Comparison of ENCODE assay signal across 8 cellular contexts in the genomic region with DNA sequence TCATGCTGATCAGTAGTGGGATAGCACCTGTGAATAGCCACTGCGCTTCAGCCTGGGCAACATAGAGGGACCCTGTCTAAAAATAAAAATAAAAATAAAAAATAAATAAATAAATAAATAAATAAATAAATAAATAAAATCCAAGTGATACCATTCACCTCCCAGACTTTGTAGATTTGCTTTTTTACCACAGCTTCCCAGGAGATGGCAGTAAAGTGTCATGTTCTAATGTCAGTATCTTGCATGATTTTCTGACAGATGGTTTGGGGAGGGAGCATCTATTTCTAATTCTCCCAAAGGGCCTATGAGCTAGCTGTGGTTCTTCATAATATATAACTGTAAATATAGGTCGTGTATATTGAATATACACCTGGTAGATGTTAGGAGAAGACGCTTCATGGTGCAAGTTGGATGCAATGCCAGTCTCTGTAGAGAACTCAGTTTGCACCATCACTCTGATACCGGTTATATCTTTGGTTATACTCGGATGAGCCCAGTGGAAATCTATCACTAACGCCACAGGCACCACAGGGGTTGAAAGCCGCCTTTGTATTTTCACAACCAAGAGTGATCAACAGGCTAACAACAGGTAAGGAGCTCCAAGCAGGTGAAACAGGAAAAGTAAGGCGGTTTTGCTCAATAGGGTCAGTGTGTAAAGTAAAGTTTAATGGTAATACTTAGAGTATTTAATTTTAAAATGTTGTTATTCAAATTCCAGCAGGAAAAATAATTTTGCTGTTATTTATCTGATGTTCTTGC. TPM values are rescaled to one million over a fixed set of nuclear protein-coding genes. Genes with fewer than 3 reads are reported as not detected.
DNase-seq lines count a peak whose midpoint lies in the region; TF ChIP-seq lines count a peak whose summit lies in the region.

No MANE protein-coding gene starts in this region.

- no peak overlapping the region for H3K4me3 Mint-ChIP-seq in immature natural killer cell

- peak overlapping the region in 3 of 6 donors; percentile 7 to 82 (median 76) for H3K27ac Mint-ChIP-seq in immature natural killer cell

- POLR2A ChIA-PET in HEK293 (lab: Yijun Ruan, JAX): interaction anchor here (1.0 to 4.4 kb wide), 2 partner anchors 12 to 49 kb away, joined by 3 to 23 read pairs; no protein-coding TSS in a partner anchor

- H3K36me3 Mint-ChIP-seq in immature natural killer cell: peaks cover 0 to 6% (median 4%) of the 10 kb centered on the region in 3 donors

- H3K4me1 ChIP-seq in HEK293 (ENCODE audit: control insufficient read depth, insufficient read depth, low read length) (peaks cover 7% of the 10 kb centered on the region), stomach (peaks cover 0 to 10% (median 2%) of the 10 kb centered on the region in 4 donors)

- H3K36me3 ChIP-seq in HEK293 (ENCODE audit: control insufficient read depth in 2 of 2, insufficient read depth in 1 of 2, low read length in 2 of 2) (peaks cover 6 to 9% of the 10 kb centered on the region in 2 experiments; a peak in 2 of 3 replicates), stomach (peaks cover 0 to 9% (median 6%) of the 10 kb centered on the region in 4 donors)

- TF ChIP-seq EP300 in stomach (IDR thresholded peaks at IDR 0.05): no peak

- H3K9me3 Mint-ChIP-seq in immature natural killer cell: no peaks in the 10 kb centered on the region

- TF ChIP-seq CTCF in HEK293 (tag by site-specific recombination; IDR thresholded peaks at IDR 0.05) (peak; percentile 53; the same call in 1 of the 2 replicates), astrocyte of the spinal cord (IDR thresholded peaks at IDR 0.05; ENCODE audit: low read depth, low read length) (peak; percentile 47), stomach (IDR thresholded peaks at IDR 0.05) (peak in 5 of 7 experiments; percentile 35 to 64 (median 49))

- intact Hi-C loops in stomach (cut with DNase I; ENCODE audit: low total_unique reads): loop anchor here (5.0 kb wide), 1 partner anchor 50 kb away; no protein-coding TSS in a partner anchor

- H3K9me3 ChIP-seq in HEK293 (ENCODE audit: control insufficient read depth, insufficient read depth, low read depth, low read length) (no peaks in the 10 kb centered on the region; the same call in 1 of the 2 replicates), stomach (no peaks in the 10 kb centered on the region)

- 21 to 29% (median 24%) methylated on average over 8 of the region's 8 CpGs for WGBS in stomach, 5 donors

- peaks cover 6 to 16% (median 10%) of the 10 kb centered on the region in 3 donors for H3K27me3 Mint-ChIP-seq in immature natural killer cell (ENCODE audit: low read depth in 3 of 3)

- DNase-seq in DMS153 (lab: John Stamatoyannopoulos, UW) (peak; percentile 72), NCI-H524 treated with DMSO at 0.1 percent for 48 hours (lab: John Stamatoyannopoulos, UW) (peak; percentile 87), astrocyte of the spinal cord (ENCODE audit: low read depth, low spot score) (peak; percentile 72), immature natural killer cell (peak; percentile 67 to 77 (median 69)), stomach (no peak)
- no peak for DNase-seq in activated effector memory CD4-positive, alpha-beta T cell treated with Interleukin-2 at 50 U/mL for 16 hours
- no peak for DNase-seq in activated effector memory CD4-positive, alpha-beta T cell treated with anti-CD3 and anti-CD28 coated beads, Interleukin-2, amount 50 U/mL, for 16 hours

- H3K4me3 ChIP-seq in HEK293 (ENCODE audit: low read depth, low read length) (no peak overlapping the region), astrocyte of the spinal cord (ENCODE audit: low read depth, low read length) (no peak overlapping the region), stomach (no peak overlapping the region)

- H3K27me3 ChIP-seq in stomach: peaks cover 0 to 24% (median 0%) of the 10 kb centered on the region in 3 donors

- CTCF ChIA-PET in HEK293 (lab: Yijun Ruan, JAX): interaction anchor here (0.5 to 8.8 kb wide), 35 partner anchors 10 to 1113 kb away, joined by 3 to 185 read pairs (median 5); a partner anchor contains a TSS

- peaks cover 6 to 8% of the 10 kb centered on the region in 2 donors for H3K4me1 Mint-ChIP-seq in immature natural killer cell

- H3K27ac ChIP-seq in HEK293 (ENCODE audit: extremely low read depth, low read depth, low read length) (no peak overlapping the region), stomach (no peak overlapping the region)

- in situ Hi-C loops in astrocyte of the spinal cord (cut with HindIII; ENCODE audit: low sequenced_read_pairs): no loop called here

- no peak for TF ChIP-seq POLR2A in stomach (IDR thresholded peaks at IDR 0.05)

TF ChIP-seq in HEK293, 187 proteins besides CTCF, POLR2A, EP300 and RAD21 (continues in another document):
- TF ChIP-seq, protein P1, sequence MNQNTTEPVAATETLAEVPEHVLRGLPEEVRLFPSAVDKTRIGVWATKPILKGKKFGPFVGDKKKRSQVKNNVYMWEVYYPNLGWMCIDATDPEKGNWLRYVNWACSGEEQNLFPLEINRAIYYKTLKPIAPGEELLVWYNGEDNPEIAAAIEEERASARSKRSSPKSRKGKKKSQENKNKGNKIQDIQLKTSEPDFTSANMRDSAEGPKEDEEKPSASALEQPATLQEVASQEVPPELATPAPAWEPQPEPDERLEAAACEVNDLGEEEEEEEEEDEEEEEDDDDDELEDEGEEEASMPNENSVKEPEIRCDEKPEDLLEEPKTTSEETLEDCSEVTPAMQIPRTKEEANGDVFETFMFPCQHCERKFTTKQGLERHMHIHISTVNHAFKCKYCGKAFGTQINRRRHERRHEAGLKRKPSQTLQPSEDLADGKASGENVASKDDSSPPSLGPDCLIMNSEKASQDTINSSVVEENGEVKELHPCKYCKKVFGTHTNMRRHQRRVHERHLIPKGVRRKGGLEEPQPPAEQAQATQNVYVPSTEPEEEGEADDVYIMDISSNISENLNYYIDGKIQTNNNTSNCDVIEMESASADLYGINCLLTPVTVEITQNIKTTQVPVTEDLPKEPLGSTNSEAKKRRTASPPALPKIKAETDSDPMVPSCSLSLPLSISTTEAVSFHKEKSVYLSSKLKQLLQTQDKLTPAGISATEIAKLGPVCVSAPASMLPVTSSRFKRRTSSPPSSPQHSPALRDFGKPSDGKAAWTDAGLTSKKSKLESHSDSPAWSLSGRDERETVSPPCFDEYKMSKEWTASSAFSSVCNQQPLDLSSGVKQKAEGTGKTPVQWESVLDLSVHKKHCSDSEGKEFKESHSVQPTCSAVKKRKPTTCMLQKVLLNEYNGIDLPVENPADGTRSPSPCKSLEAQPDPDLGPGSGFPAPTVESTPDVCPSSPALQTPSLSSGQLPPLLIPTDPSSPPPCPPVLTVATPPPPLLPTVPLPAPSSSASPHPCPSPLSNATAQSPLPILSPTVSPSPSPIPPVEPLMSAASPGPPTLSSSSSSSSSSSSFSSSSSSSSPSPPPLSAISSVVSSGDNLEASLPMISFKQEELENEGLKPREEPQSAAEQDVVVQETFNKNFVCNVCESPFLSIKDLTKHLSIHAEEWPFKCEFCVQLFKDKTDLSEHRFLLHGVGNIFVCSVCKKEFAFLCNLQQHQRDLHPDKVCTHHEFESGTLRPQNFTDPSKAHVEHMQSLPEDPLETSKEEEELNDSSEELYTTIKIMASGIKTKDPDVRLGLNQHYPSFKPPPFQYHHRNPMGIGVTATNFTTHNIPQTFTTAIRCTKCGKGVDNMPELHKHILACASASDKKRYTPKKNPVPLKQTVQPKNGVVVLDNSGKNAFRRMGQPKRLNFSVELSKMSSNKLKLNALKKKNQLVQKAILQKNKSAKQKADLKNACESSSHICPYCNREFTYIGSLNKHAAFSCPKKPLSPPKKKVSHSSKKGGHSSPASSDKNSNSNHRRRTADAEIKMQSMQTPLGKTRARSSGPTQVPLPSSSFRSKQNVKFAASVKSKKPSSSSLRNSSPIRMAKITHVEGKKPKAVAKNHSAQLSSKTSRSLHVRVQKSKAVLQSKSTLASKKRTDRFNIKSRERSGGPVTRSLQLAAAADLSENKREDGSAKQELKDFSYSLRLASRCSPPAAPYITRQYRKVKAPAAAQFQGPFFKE (tag by site-specific recombination; IDR thresholded peaks at IDR 0.05; ENCODE audit: borderline replicate concordance): no peak
- TF ChIP-seq ZNF311 (tag by site-specific recombination; IDR thresholded peaks at IDR 0.05; ENCODE audit: borderline replicate concordance) (no peak), OVOL3 (tag by site-specific recombination; IDR thresholded peaks at IDR 0.05) (peak; percentile 97; the same call in 1 of the 2 replicates)
- TF ChIP-seq, protein P2, sequence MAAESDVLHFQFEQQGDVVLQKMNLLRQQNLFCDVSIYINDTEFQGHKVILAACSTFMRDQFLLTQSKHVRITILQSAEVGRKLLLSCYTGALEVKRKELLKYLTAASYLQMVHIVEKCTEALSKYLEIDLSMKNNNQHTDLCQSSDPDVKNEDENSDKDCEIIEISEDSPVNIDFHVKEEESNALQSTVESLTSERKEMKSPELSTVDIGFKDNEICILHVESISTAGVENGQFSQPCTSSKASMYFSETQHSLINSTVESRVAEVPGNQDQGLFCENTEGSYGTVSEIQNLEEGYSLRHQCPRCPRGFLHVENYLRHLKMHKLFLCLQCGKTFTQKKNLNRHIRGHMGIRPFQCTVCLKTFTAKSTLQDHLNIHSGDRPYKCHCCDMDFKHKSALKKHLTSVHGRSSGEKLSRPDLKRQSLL (tag by site-specific recombination; IDR thresholded peaks at IDR 0.05): no peak

RNA-seq across cellular contexts. Expression of a gene that starts 13.9 kb away (rescaled TPM):
- under 1 TPM in 1 of 3 donors, not detected in 2; 0.72 TPM for polyA plus RNA-seq in immature natural killer cell
- 10 to 100 TPM in 4 of 5 donors, 1 to 10 TPM in 1; 5.3 to 76.5 (median 18.8) TPM for total RNA-seq in stomach
- 10 to 100 TPM; 12.5 to 31.3 (median 18.1) TPM for polyA plus RNA-seq in stomach

RNA-seq across cellular contexts. Expression of a gene that starts 18.1 kb away (rescaled TPM):
- 1 to 10 TPM; 2.7 to 8.0 (median 2.9) TPM for polyA plus RNA-seq in immature natural killer cell
- 10 to 100 TPM in 3 of 5 donors, 1 to 10 TPM in 1, not detected in 1; 6.6 to 42.0 (median 17.6) TPM for total RNA-seq in stomach
- polyA plus RNA-seq in stomach: 1 to 10 TPM; 2.4 to 7.1 (median 3.3) TPM

RNA-seq across cellular contexts. Expression of a gene that starts 20.1 kb away (rescaled TPM):
- polyA plus RNA-seq in immature natural killer cell: 1,000 to 10,000 TPM; 1,885 to 2,801 (median 2,654) TPM
- total RNA-seq in stomach: 10 to 100 TPM in 1 of 5 donors, 1 to 10 TPM in 1, not detected in 3; 5.0 to 12.5 TPM
- polyA plus RNA-seq in stomach: 10 to 100 TPM in 1 of 3 donors, 1 to 10 TPM in 2; 8.2 to 11.3 (median 9.2) TPM

RNA-seq across cellular contexts. Expression of a gene that starts 25.5 kb away (rescaled TPM):
- polyA plus RNA-seq in immature natural killer cell (under 1 TPM in 1 of 3 donors, not detected in 2; 0.19 TPM), stomach (under 1 TPM in 2 of 3 donors, not detected in 1; 0.56 to 0.65 TPM)
- under 1 TPM in 2 of 5 donors, not detected in 3; 0.43 to 0.73 TPM for total RNA-seq in stomach

RNA-seq across cellular contexts. Expression of a gene that starts 25.8 kb away (rescaled TPM):
- polyA plus RNA-seq in immature natural killer cell (1,000 to 10,000 TPM; 2,771 to 3,312 (median 2,871) TPM), stomach (100 to 1,000 TPM in 1 of 3 donors, 10 to 100 TPM in 2; 38.4 to 106 (median 87.2) TPM)
- 10 to 100 TPM in 2 of 5 donors, 1 to 10 TPM in 1, not detected in 2; 9.4 to 72.3 (median 14.1) TPM for total RNA-seq in stomach

Comparison
In these comparisons a context has a peak if more than half of its experiments do, and no peak if none do; other contexts are left out.
1. DNase-seq: peak in DMS153 (single experiment), NCI-H524 treated with DMSO at 0.1 percent for 48 hours (single experiment), astrocyte of the spinal cord (single experiment) and immature natural killer cell (3 of 3); none in stomach (single experiment), activated effector memory CD4-positive, alpha-beta T cell treated with Interleukin-2 at 50 U/mL for 16 hours (single experiment) and activated effector memory CD4-positive, alpha-beta T cell treated with anti-CD3 and anti-CD28 coated beads, Interleukin-2, amount 50 U/mL, for 16 hours (single experiment).
2. RNA of a gene that starts 13.9 kb away (polyA plus RNA-seq): 12.5 to 31.3 TPM in stomach; 0.72 TPM in immature natural killer cell; every median in the first group is over 4 times any median in the second.
3. RNA of a gene that starts 20.1 kb away (polyA plus RNA-seq): 1,885 to 2,801 TPM in immature natural killer cell; 8.2 to 11.3 TPM in stomach; every median in the first group is over 100 times any median in the second.
4. Peak in every context shown above with its lines, with median percentiles within 50 percentile points of each other: CTCF ChIP-seq.